Comparison of ENCODE assay signal across 1 cellular context in genomic region chr1:170073893-170074249, GRCh38.
TF ChIP-seq lines count a peak whose summit lies in the region.

No MANE protein-coding gene starts in this region.

TF ChIP-seq in K562, 482 proteins besides CTCF, POLR2A, EP300 and RAD21:
- TF ChIP-seq CUX1 (CRISPR knock-in tag; IDR thresholded peaks at IDR 0.05), result no peak
- TF ChIP-seq ZNF41 (CRISPR knock-in tag; conservative IDR thresholded peaks at IDR 0.05), result no peak
- 0 out of 2 replicates have a peak, but pooled peaks have one; percentile 7 for TF ChIP-seq NFRKB (IDR thresholded peaks at IDR 0.05; ENCODE audit: low read depth)
- TF ChIP-seq SMAD3 (CRISPR knock-in tag; conservative IDR thresholded peaks at IDR 0.05), result no peak
- no peak for TF ChIP-seq ZNF280A (IDR thresholded peaks at IDR 0.05; ENCODE audit: low read depth, partially characterized antibody)
- TF ChIP-seq, protein P1, sequence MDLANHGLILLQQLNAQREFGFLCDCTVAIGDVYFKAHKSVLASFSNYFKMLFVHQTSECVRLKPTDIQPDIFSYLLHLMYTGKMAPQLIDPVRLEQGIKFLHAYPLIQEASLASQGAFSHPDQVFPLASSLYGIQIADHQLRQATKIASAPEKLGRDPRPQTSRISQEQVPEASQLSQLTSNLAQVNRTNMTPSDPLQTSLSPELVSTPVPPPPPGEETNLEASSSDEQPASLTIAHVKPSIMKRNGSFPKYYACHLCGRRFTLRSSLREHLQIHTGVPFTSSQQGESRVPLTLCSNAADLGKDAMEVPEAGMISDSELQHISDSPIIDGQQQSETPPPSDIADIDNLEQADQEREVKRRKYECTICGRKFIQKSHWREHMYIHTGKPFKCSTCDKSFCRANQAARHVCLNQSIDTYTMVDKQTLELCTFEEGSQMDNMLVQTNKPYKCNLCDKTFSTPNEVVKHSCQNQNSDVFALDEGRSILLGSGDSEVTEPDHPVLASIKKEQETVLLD (IDR thresholded peaks at IDR 0.05), result no peak
- no peak for TF ChIP-seq MYBL2 (IDR thresholded peaks at IDR 0.05; ENCODE audit: low read depth)
- TF ChIP-seq MYBL2 (CRISPR knock-in tag; IDR thresholded peaks at IDR 0.05; ENCODE audit: borderline replicate concordance), result no peak
- 0 out of 2 replicates have a peak, but pooled peaks have one; percentile 46 for TF ChIP-seq IRF1 (CRISPR knock-in tag; IDR thresholded peaks at IDR 0.05; ENCODE audit: borderline replicate concordance)
- peak; percentile 14; the same call in 1 of the 2 replicates for TF ChIP-seq SMAD4 (CRISPR knock-in tag; conservative IDR thresholded peaks at IDR 0.05)
